ENCODE assay signal across 9 cellular contexts in the genomic region with DNA sequence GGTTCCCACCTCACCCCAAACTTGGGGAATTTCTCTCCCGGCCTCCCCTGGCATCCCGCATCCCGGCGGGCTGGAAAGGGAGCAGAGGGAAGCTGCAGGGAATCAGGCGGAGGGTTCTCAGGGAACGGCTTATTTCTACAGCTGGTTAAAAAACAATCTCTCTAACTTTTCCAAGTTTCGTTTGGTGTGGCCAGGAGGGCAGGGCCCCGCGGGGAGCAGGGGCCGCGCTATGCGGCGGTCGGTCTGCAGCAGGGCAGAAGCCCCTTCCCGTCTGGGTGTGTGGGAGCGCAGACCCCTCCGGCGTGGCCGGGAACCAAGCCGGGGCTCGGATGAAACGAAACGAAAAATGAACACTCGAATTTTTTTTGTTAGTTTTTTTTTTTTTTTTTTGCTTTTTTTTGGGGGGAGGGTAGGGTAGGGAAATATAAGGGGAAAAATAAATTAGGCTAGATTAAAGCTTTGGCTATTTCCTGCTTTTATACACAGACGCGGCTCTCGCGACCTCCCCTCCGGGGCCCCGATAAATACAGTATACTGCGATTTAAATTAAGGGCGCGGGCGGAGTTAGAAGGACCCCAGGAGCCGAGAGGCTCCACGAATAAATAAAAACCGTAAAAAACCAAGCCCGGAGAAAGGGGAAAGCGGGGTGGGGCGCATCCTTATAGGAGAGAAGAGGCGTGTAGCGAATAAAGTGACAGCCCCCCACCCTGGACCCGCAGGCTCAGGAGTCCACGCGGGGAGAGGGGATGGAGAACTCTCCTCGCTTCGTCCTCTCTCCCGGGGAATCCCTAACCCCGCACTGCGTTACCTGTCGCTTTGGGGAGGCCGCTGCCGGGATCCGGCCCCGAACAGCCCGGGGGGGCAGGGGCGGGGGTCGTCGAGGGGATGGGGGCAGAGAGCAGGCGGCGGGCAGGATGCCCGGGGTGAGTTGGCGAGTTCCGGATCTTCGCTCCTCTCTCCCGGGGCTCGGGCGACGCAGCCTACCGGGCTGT. TPM values are rescaled to one million over a fixed set of nuclear protein-coding genes. Genes with fewer than 3 reads are reported as not detected.
DNase-seq lines count a peak whose midpoint lies in the region; ATAC-seq and TF ChIP-seq lines count a peak whose summit lies in the region.
"Had no signal": no experiment of that assay in that cellular context is flagged by ENCODE, and none has a peak within 500 bp of the region (broad histone marks: within the 10 kb centered on the region; RNA-seq: fewer than 3 reads in every experiment).

No MANE protein-coding gene starts in this region.

- no peaks in the 10 kb centered on the region for H3F3A ChIP-seq in smooth muscle cell (ENCODE audit: low read depth)

- CTCF ChIA-PET in activated CD8-positive, alpha-beta T cell treated with anti-CD3 and anti-CD28 coated beads for 36 hours (lab: Charles Lee) = interaction anchor here (1.4 kb wide), 1 partner anchor 18 kb away, joined by 4 read pairs; no protein-coding TSS in a partner anchor

- no peak for ATAC-seq in activated CD8-positive, alpha-beta T cell treated with anti-CD3 and anti-CD28 coated beads for 36 hours
- ATAC-seq in HG02798 (IDR thresholded peaks at IDR 0.05; ENCODE audit: poor library complexity, unreplicated experiment) = no peak

- DNase-seq in T-helper 1 cell (no peak), glutamatergic neuron (no peak), smooth muscle cell (lab: John Stamatoyannopoulos, UW; ENCODE audit: unreplicated experiment) (no peak), hepatic stellate cell (ENCODE audit: low spot score) (no peak), HCEC 1CT (no peak)
- no peak for DNase-seq in activated CD8-positive, alpha-beta T cell treated with anti-CD3 and anti-CD28 coated beads for 36 hours

- H3K27me3 ChIP-seq in smooth muscle cell (ENCODE audit: low read depth) = peaks cover 62% of the 10 kb centered on the region

- WGBS in smooth muscle cell (ENCODE audit: low lambda C conversion rate) = 4% methylated on average over 59 of the region's 70 CpGs

- intact Hi-C loops in activated CD8-positive, alpha-beta T cell treated with anti-CD3 and anti-CD28 coated beads for 36 hours (cut with micrococcal nuclease) = no loop called here

- no peak overlapping the region for H3K27ac Mint-ChIP-seq in T-helper 1 cell treated with Interleukin-12 subunit alpha and Interleukin-12 subunit beta and Interleukin-4 antibody, amounts not matched to agents 30 μg/mL and 1 μg/mL, for 36 hours
- no peak overlapping the region for H3K27ac Mint-ChIP-seq in activated CD8-positive, alpha-beta T cell treated with anti-CD3 and anti-CD28 coated beads for 36 hours
- peak overlapping the region; percentile 55 for H3K27ac Mint-ChIP-seq in glutamatergic neuron (ENCODE audit: unreplicated experiment)

- POLR2A ChIA-PET in activated CD8-positive, alpha-beta T cell treated with anti-CD3 and anti-CD28 coated beads for 36 hours (lab: Charles Lee) = interaction anchor here (7.5 kb wide), 1 partner anchor 17 kb away, joined by 53 read pairs; no protein-coding TSS in a partner anchor

- H4K20me1 ChIP-seq in smooth muscle cell (ENCODE audit: low read depth) = peaks cover 3% of the 10 kb centered on the region

- no peak overlapping the region for H3K9ac ChIP-seq in smooth muscle cell (ENCODE audit: low read depth)

- H3K4me1 ChIP-seq in smooth muscle cell (ENCODE audit: low read depth) = peaks cover 29% of the 10 kb centered on the region

- H3K9me3 Mint-ChIP-seq in T-helper 1 cell treated with Interleukin-12 subunit alpha and Interleukin-12 subunit beta and Interleukin-4 antibody, amounts not matched to agents 30 μg/mL and 1 μg/mL, for 36 hours = no peaks in the 10 kb centered on the region
- no peaks in the 10 kb centered on the region for H3K9me3 Mint-ChIP-seq in activated CD8-positive, alpha-beta T cell treated with anti-CD3 and anti-CD28 coated beads for 36 hours
- peaks cover 7% of the 10 kb centered on the region for H3K9me3 Mint-ChIP-seq in glutamatergic neuron (ENCODE audit: unreplicated experiment)

- H3K79me2 ChIP-seq in smooth muscle cell (ENCODE audit: low read depth) = no peaks in the 10 kb centered on the region

- no peaks in the 10 kb centered on the region for H3K9me3 ChIP-seq in smooth muscle cell (replicated peaks; ENCODE audit: low read depth)

- H3K27ac ChIP-seq in smooth muscle cell (ENCODE audit: low read depth) = no peak overlapping the region
- H3K27ac ChIP-seq: C4-2B had no signal

- H3K27me3 Mint-ChIP-seq in T-helper 1 cell treated with Interleukin-12 subunit alpha and Interleukin-12 subunit beta and Interleukin-4 antibody, amounts not matched to agents 30 μg/mL and 1 μg/mL, for 36 hours (ENCODE audit: low read depth) = peaks cover 75% of the 10 kb centered on the region
- peaks cover 61% of the 10 kb centered on the region for H3K27me3 Mint-ChIP-seq in activated CD8-positive, alpha-beta T cell treated with anti-CD3 and anti-CD28 coated beads for 36 hours
- H3K27me3 Mint-ChIP-seq in glutamatergic neuron (ENCODE audit: unreplicated experiment) = peaks cover 29% of the 10 kb centered on the region

- H3K4me2 ChIP-seq in smooth muscle cell = peak overlapping the region; percentile 90

- no peaks in the 10 kb centered on the region for H3K36me3 ChIP-seq in smooth muscle cell (ENCODE audit: low read depth)

- H3K4me1 Mint-ChIP-seq in T-helper 1 cell treated with Interleukin-12 subunit alpha and Interleukin-12 subunit beta and Interleukin-4 antibody, amounts not matched to agents 30 μg/mL and 1 μg/mL, for 36 hours (ENCODE audit: low read depth) = no peaks in the 10 kb centered on the region
- H3K4me1 Mint-ChIP-seq in activated CD8-positive, alpha-beta T cell treated with anti-CD3 and anti-CD28 coated beads for 36 hours (ENCODE audit: low read depth) = peaks cover 7% of the 10 kb centered on the region
- H3K4me1 Mint-ChIP-seq in glutamatergic neuron (ENCODE audit: low read depth, unreplicated experiment) = peaks cover 11% of the 10 kb centered on the region

- H3K4me3 Mint-ChIP-seq in T-helper 1 cell treated with Interleukin-12 subunit alpha and Interleukin-12 subunit beta and Interleukin-4 antibody, amounts not matched to agents 30 μg/mL and 1 μg/mL, for 36 hours = peak overlapping the region; percentile 69
- peak overlapping the region; percentile 49 for H3K4me3 Mint-ChIP-seq in activated CD8-positive, alpha-beta T cell treated with anti-CD3 and anti-CD28 coated beads for 36 hours
- peak overlapping the region; percentile 92 for H3K4me3 Mint-ChIP-seq in glutamatergic neuron (ENCODE audit: unreplicated experiment)

- H3K36me3 Mint-ChIP-seq in T-helper 1 cell treated with Interleukin-12 subunit alpha and Interleukin-12 subunit beta and Interleukin-4 antibody, amounts not matched to agents 30 μg/mL and 1 μg/mL, for 36 hours (ENCODE audit: low read depth) = no peaks in the 10 kb centered on the region
- H3K36me3 Mint-ChIP-seq in activated CD8-positive, alpha-beta T cell treated with anti-CD3 and anti-CD28 coated beads for 36 hours (ENCODE audit: low read depth) = no peaks in the 10 kb centered on the region
- H3K36me3 Mint-ChIP-seq in glutamatergic neuron (ENCODE audit: unreplicated experiment) = no peaks in the 10 kb centered on the region

- no peak for TF ChIP-seq CTCF in activated CD8-positive, alpha-beta T cell treated with anti-CD3 and anti-CD28 coated beads for 36 hours (IDR thresholded peaks at IDR 0.05)
- TF ChIP-seq CTCF in glutamatergic neuron (IDR thresholded peaks at IDR 0.05; ENCODE audit: partially characterized antibody, unreplicated experiment) (no peak), smooth muscle cell (IDR thresholded peaks at IDR 0.05; ENCODE audit: borderline replicate concordance, insufficient read depth, poor library complexity, severe bottlenecking) (no peak)

- H2AFZ ChIP-seq in smooth muscle cell (ENCODE audit: low read depth) = no peak overlapping the region

- peak overlapping the region; percentile 53 for H3K4me3 ChIP-seq in smooth muscle cell

RNA-seq across cellular contexts. Expression of a gene that starts 2.1 kb away (rescaled TPM):
- total RNA-seq in activated CD8-positive, alpha-beta T cell treated with anti-CD3 and anti-CD28 coated beads for 36 hours = under 1 TPM in 1 of 2 experiments, not detected in 1; 0.16 TPM
- total RNA-seq in glutamatergic neuron (ENCODE audit: unreplicated experiment) (9.3 TPM), smooth muscle cell (not detected in 2 replicates)
- polyA plus RNA-seq in smooth muscle cell = 0.55 and 1.4 TPM in 2 replicates

RNA-seq across cellular contexts. Expression of a gene that starts 32.0 kb away (rescaled TPM):
- total RNA-seq in activated CD8-positive, alpha-beta T cell treated with anti-CD3 and anti-CD28 coated beads for 36 hours = 10 to 100 TPM; 58.1 to 60.6 TPM
- 34.6 TPM for total RNA-seq in glutamatergic neuron (ENCODE audit: unreplicated experiment)
- 72.4 and 73.5 TPM in 2 replicates for total RNA-seq in smooth muscle cell
- polyA plus RNA-seq in smooth muscle cell = 43.7 and 44.4 TPM in 2 replicates

RNA-seq across cellular contexts. Expression of a gene that starts 39.2 kb away (rescaled TPM):
- 10 to 100 TPM; 26.6 to 26.7 TPM for total RNA-seq in activated CD8-positive, alpha-beta T cell treated with anti-CD3 and anti-CD28 coated beads for 36 hours
- 20.0 TPM for total RNA-seq in glutamatergic neuron (ENCODE audit: unreplicated experiment)
- total RNA-seq in smooth muscle cell = 29.5 and 32.0 TPM in 2 replicates
- polyA plus RNA-seq in smooth muscle cell = 67.1 and 70.2 TPM in 2 replicates

RNA-seq across cellular contexts. Expression of a gene that starts 54.7 kb away (rescaled TPM):
- total RNA-seq in activated CD8-positive, alpha-beta T cell treated with anti-CD3 and anti-CD28 coated beads for 36 hours = 10 to 100 TPM; 94.9 to 96.7 TPM
- total RNA-seq in glutamatergic neuron (ENCODE audit: unreplicated experiment) = 73.0 TPM
- 74.9 and 79.6 TPM in 2 replicates for total RNA-seq in smooth muscle cell
- 50.8 and 54.0 TPM in 2 replicates for polyA plus RNA-seq in smooth muscle cell
